15 cellular contexts compared by ENCODE assay signal in genomic region chr2:196205891-196206408, GRCh38. TPM values are rescaled to one million over a fixed set of nuclear protein-coding genes. Genes with fewer than 3 reads are reported as not detected.
DNase-seq lines count a peak whose midpoint lies in the region; ATAC-seq, FAIRE-seq and TF ChIP-seq lines count a peak whose summit lies in the region.
"Had no signal": no experiment of that assay in that cellular context is flagged by ENCODE, and none has a peak within 500 bp of the region (broad histone marks: within the 10 kb centered on the region; RNA-seq: fewer than 3 reads in every experiment).

No MANE protein-coding gene starts in this region.

- H3K9me3 Mint-ChIP-seq in Calu3 (ENCODE audit: low read depth, unreplicated experiment), result no peaks in the 10 kb centered on the region

- no TSS peak for BruUV-seq in Calu3 (replicated peaks; lab: Mats Ljungman, UMichigan)

- H3K9me3 ChIP-seq in breast epithelium, result no peaks in the 10 kb centered on the region
- H3K9me3 ChIP-seq in mesenchymal stem cell (ENCODE audit: control insufficient read depth, low read length), result no peaks in the 10 kb centered on the region
- H3K9me3 ChIP-seq: right lobe of liver, transverse colon had no signal

- peaks cover 16% of the 10 kb centered on the region for H3K4me1 Mint-ChIP-seq in Calu3 (ENCODE audit: low read depth, unreplicated experiment)

- CTCF ChIA-PET in Calu3 (lab: Charles Lee), result no interaction called here

- H4K8ac ChIP-seq in mesenchymal stem cell (ENCODE audit: low read length), result no peak overlapping the region

- H3K4me1 ChIP-seq in breast epithelium (peaks cover 3 to 14% of the 10 kb centered on the region in 2 donors), mesenchymal stem cell (ENCODE audit: control insufficient read depth, insufficient read depth, low read depth, low read length) (peaks cover 2% of the 10 kb centered on the region)
- H3K4me1 ChIP-seq: right lobe of liver, transverse colon had no signal

- H3K4ac ChIP-seq in mesenchymal stem cell (ENCODE audit: low read depth in 1 of 2, low read length in 2 of 2), result no peak overlapping the region

- intact Hi-C loops in breast epithelium (cut with DNase I; ENCODE audit: low total_unique reads) (no loop called here), dorsolateral prefrontal cortex (cut with DNase I) (no loop called here), Calu3 (cut with micrococcal nuclease; ENCODE audit: unreplicated experiment) (no loop called here)

- no peak overlapping the region for H4K91ac ChIP-seq in mesenchymal stem cell (ENCODE audit: low read length)

- H3K79me1 ChIP-seq in mesenchymal stem cell (replicated peaks; ENCODE audit: low read length, poor library complexity, severe bottlenecking), result no peaks in the 10 kb centered on the region

- H2BK120ac ChIP-seq in mesenchymal stem cell (ENCODE audit: low read depth, low read length), result no peak overlapping the region

- TF ChIP-seq POLR2A in breast epithelium (IDR thresholded peaks at IDR 0.05), result no peak

- no peak overlapping the region for H3K14ac ChIP-seq in mesenchymal stem cell (ENCODE audit: low read length in 2 of 2)

- H3K27me3 ChIP-seq in breast epithelium (no peaks in the 10 kb centered on the region), mesenchymal stem cell (ENCODE audit: control insufficient read depth in 1 of 2, insufficient read depth in 1 of 2, low read length in 2 of 2) (no peaks in the 10 kb centered on the region), dorsolateral prefrontal cortex (no peaks in the 10 kb centered on the region)
- H3K27me3 ChIP-seq: right lobe of liver, transverse colon had no signal

- no peak overlapping the region for H2AFZ ChIP-seq in mesenchymal stem cell (ENCODE audit: low read depth, low read length)

- H3K18ac ChIP-seq in mesenchymal stem cell (ENCODE audit: low read depth in 1 of 2, low read length in 2 of 2), result no peak overlapping the region

- no peak overlapping the region for H3K4me2 ChIP-seq in mesenchymal stem cell (ENCODE audit: low read length, poor library complexity, severe bottlenecking)

- H3K4me3 ChIP-seq in breast epithelium (no peak overlapping the region), mesenchymal stem cell (ENCODE audit: insufficient read depth in 1 of 2, low read depth in 1 of 2, low read length in 2 of 2) (no peak overlapping the region), dorsolateral prefrontal cortex (no peak overlapping the region)
- H3K4me3 ChIP-seq: right lobe of liver, transverse colon had no signal

- no peak overlapping the region for H3K9ac ChIP-seq in mesenchymal stem cell (ENCODE audit: low read length)

- H2BK12ac ChIP-seq in mesenchymal stem cell (ENCODE audit: low read length in 2 of 2), result no peak overlapping the region

- no peak overlapping the region for H3K27ac Mint-ChIP-seq in Calu3 (ENCODE audit: unreplicated experiment)

- H3K36me3 Mint-ChIP-seq in Calu3 (ENCODE audit: insufficient read depth, unreplicated experiment), result peaks cover 6% of the 10 kb centered on the region

- peak; percentile 82 for DNase-seq in AG09319 (ENCODE audit: extremely low read depth, low read depth)
- no peak for DNase-seq in GM19239 (ENCODE audit: insufficient read length, low spot score)
- no peak for DNase-seq in breast epithelium (ENCODE audit: low spot score in 2 of 2)
- peak; percentile 40 for DNase-seq in mesenchymal stem cell
- DNase-seq in dorsolateral prefrontal cortex, result no peak
- no peak for DNase-seq in Calu3
- DNase-seq in kidney glomerular epithelial cell (lab: John Stamatoyannopoulos, UW), result no peak
- DNase-seq: activated CD4-positive, alpha-beta T cell treated with anti-CD3 and anti-CD28 coated beads, Interleukin-2, amount 50 U/mL, for 48 hours; activated naive CD4-positive, alpha-beta T cell; midbrain; NCI-H1105 treated with DMSO at 0.1 percent for 48 hours; NCI-H774; right lobe of liver; transverse colon had no signal

- ATAC-seq in HG02938 (IDR thresholded peaks at IDR 0.05; ENCODE audit: unreplicated experiment), result no peak
- ATAC-seq: right lobe of liver had no signal

- H3K36me3 ChIP-seq in breast epithelium (no peaks in the 10 kb centered on the region), mesenchymal stem cell (ENCODE audit: control insufficient read depth in 1 of 2, insufficient read depth in 2 of 2, low read depth in 1 of 2, low read length in 2 of 2) (no peaks in the 10 kb centered on the region)
- H3K36me3 ChIP-seq: right lobe of liver, transverse colon had no signal

- peak; percentile 74 for FAIRE-seq in GM19239 (lab: Jason Lieb, UNC)

- peak overlapping the region; percentile 46 to 77 for H3K27ac ChIP-seq in breast epithelium
- no peak overlapping the region for H3K27ac ChIP-seq in mesenchymal stem cell (ENCODE audit: low read length, poor library complexity, severe bottlenecking)
- H3K27ac ChIP-seq in dorsolateral prefrontal cortex, result no peak overlapping the region
- H3K27ac ChIP-seq: right lobe of liver, transverse colon had no signal

- no peaks in the 10 kb centered on the region for H3K27me3 Mint-ChIP-seq in Calu3 (ENCODE audit: unreplicated experiment)

- H2BK5ac ChIP-seq in mesenchymal stem cell (ENCODE audit: low read depth, low read length, poor library complexity, severe bottlenecking), result no peak overlapping the region

- H3K23ac ChIP-seq in mesenchymal stem cell (ENCODE audit: low read length in 2 of 2), result no peak overlapping the region

- no peak overlapping the region for H2AK5ac ChIP-seq in mesenchymal stem cell (ENCODE audit: low read length, severe bottlenecking)

- no peak for TF ChIP-seq CTCF in AG09319 (IDR thresholded peaks at IDR 0.05; ENCODE audit: low read depth, low read length)
- no peak for TF ChIP-seq CTCF in breast epithelium (IDR thresholded peaks at IDR 0.05)
- no peak for TF ChIP-seq CTCF in dorsolateral prefrontal cortex (IDR thresholded peaks at IDR 0.05 in 54 of 56, conservative IDR thresholded peaks at IDR 0.05 in 2 of 56; ENCODE audit: low read depth in 1 of 56, partially characterized antibody in 56 of 56)
- TF ChIP-seq CTCF in Calu3 (IDR thresholded peaks at IDR 0.05; ENCODE audit: unreplicated experiment), result no peak

- H3K4me3 Mint-ChIP-seq in Calu3 (ENCODE audit: low read depth, unreplicated experiment), result no peak overlapping the region

- no peak overlapping the region for H2BK15ac ChIP-seq in mesenchymal stem cell (ENCODE audit: low read depth, poor library complexity, severe bottlenecking)

RNA-seq across cellular contexts. Expression of gene STK17B, which starts 34.6 kb away (rescaled TPM):
- 10 to 100 TPM; 51.7 to 85.8 (median 57.7) TPM for total RNA-seq in breast epithelium
- polyA plus RNA-seq in mesenchymal stem cell (2013, experiment 1 of 2), result 31.0 TPM
- 33.9 TPM for polyA plus RNA-seq in mesenchymal stem cell (2013, experiment 2 of 2)
- 10 to 100 TPM in 72 of 120 experiments, 1 to 10 TPM in 48; 4.1 to 30.1 (median 11.2) TPM for total RNA-seq in dorsolateral prefrontal cortex
- 32.3 and 38.5 TPM in 2 replicates for total RNA-seq in Calu3 (2022)

Comparison
In these comparisons a context has a peak if more than half of its experiments do, and no peak if none do; other contexts are left out.
1. DNase-seq: peak in AG09319 (single experiment) and mesenchymal stem cell (single experiment); none in GM19239 (single experiment), breast epithelium (0 of 2), dorsolateral prefrontal cortex (0 of 10), Calu3 (single experiment) and kidney glomerular epithelial cell (single experiment).
2. H3K27ac ChIP-seq: peak in breast epithelium (2 of 2); none in mesenchymal stem cell (single experiment) and dorsolateral prefrontal cortex (0 of 59).